8 cellular contexts compared by ENCODE assay signal in genomic region chr11:103202048-103202651, GRCh38.
DNase-seq lines count a peak whose midpoint lies in the region; ATAC-seq and TF ChIP-seq lines count a peak whose summit lies in the region.

No MANE protein-coding gene starts in this region.

- H3K9me3 ChIP-seq in prostate gland: no peaks in the 10 kb centered on the region

- TF ChIP-seq CTCF in GM12875 (IDR thresholded peaks at IDR 0.05; ENCODE audit: borderline replicate concordance, insufficient read depth, low read depth, low read length) (peak; percentile 18; the same call in 1 of the 2 replicates), nephron progenitor cell (IDR thresholded peaks at IDR 0.05) (peak; percentile 56), prostate gland (IDR thresholded peaks at IDR 0.05) (peak in 1 of 4 experiments; percentile 39), CD14-positive monocyte (IDR thresholded peaks at IDR 0.05) (no peak)

- H3K4me3 Mint-ChIP-seq in nephron progenitor cell (no peak overlapping the region), CD14-positive monocyte (no peak overlapping the region)

- WGBS in prostate gland: 70% methylated on average over 3 of the region's 3 CpGs

- H3K4me3 ChIP-seq in GM12875 (ENCODE audit: low read depth, low read length) (no peak overlapping the region), prostate gland (no peak overlapping the region)

- in situ Hi-C loops in T47D (cut with HindIII; ENCODE audit: low pct_unique_long_range_greater_than_20kb, low sequenced_read_pairs): no loop called here

- H3K4me1 Mint-ChIP-seq in nephron progenitor cell: no peaks in the 10 kb centered on the region
- H3K4me1 Mint-ChIP-seq in CD14-positive monocyte: no peaks in the 10 kb centered on the region

- TF ChIP-seq POLR2A in prostate gland (IDR thresholded peaks at IDR 0.05): no peak

- peaks cover 19% of the 10 kb centered on the region for H3K36me3 Mint-ChIP-seq in nephron progenitor cell (ENCODE audit: low read depth)
- no peaks in the 10 kb centered on the region for H3K36me3 Mint-ChIP-seq in CD14-positive monocyte

- H3K4me1 ChIP-seq in prostate gland (replicated peaks): no peaks in the 10 kb centered on the region

- H3K27me3 Mint-ChIP-seq in nephron progenitor cell (ENCODE audit: low read depth, poor library complexity): no peaks in the 10 kb centered on the region
- H3K27me3 Mint-ChIP-seq in CD14-positive monocyte (ENCODE audit: low read depth in 3 of 3): no peaks in the 10 kb centered on the region

- DNase-seq in NCI-H2081 treated with DMSO at 0.1 percent for 48 hours (lab: John Stamatoyannopoulos, UW) (peak; percentile 1), T47D (ENCODE audit: low read depth in 1 of 2, low spot score in 1 of 2) (peak; percentile 18 to 60), nephron progenitor cell (no peak), prostate gland (ENCODE audit: low spot score) (no peak), CD14-positive monocyte (ENCODE audit: low spot score) (no peak)
- DNase-seq in stimulated activated CD4-positive, alpha-beta T cell treated with anti-CD3 and anti-CD28 coated beads, Interleukin-4, amount 100 ng/mL, for 1 hour: no peak

- no peak for ATAC-seq in HG03159 (IDR thresholded peaks at IDR 0.05; ENCODE audit: unreplicated experiment)

- H3K9me3 Mint-ChIP-seq in nephron progenitor cell (no peaks in the 10 kb centered on the region), CD14-positive monocyte (no peaks in the 10 kb centered on the region)

- H3K27ac ChIP-seq in prostate gland: no peak overlapping the region

- H3K36me3 ChIP-seq in prostate gland: no peaks in the 10 kb centered on the region

- H3K27ac Mint-ChIP-seq in nephron progenitor cell: no peak overlapping the region
- no peak overlapping the region for H3K27ac Mint-ChIP-seq in CD14-positive monocyte

- H3K27me3 ChIP-seq in prostate gland (replicated peaks; ENCODE audit: insufficient read depth): no peaks in the 10 kb centered on the region

- intact Hi-C loops in prostate gland (cut with DNase I) (no loop called here), CD14-positive monocyte (cut with micrococcal nuclease) (no loop called here)

Comparison
In these comparisons a context has a peak if more than half of its experiments do, and no peak if none do; other contexts are left out.
1. DNase-seq: peak in NCI-H2081 treated with DMSO at 0.1 percent for 48 hours (single experiment) and T47D (2 of 2); none in nephron progenitor cell (single experiment), prostate gland (single experiment), stimulated activated CD4-positive, alpha-beta T cell treated with anti-CD3 and anti-CD28 coated beads, Interleukin-4, amount 100 ng/mL, for 1 hour (single experiment) and CD14-positive monocyte (single experiment).